ENCODE assay signal across 12 cellular contexts in genomic region chr6:15090145-15090579, GRCh38.
DNase-seq lines count a peak whose midpoint lies in the region; ATAC-seq and TF ChIP-seq lines count a peak whose summit lies in the region.
"Had no signal": no experiment of that assay in that cellular context is flagged by ENCODE, and none has a peak within 500 bp of the region (broad histone marks: within the 10 kb centered on the region; RNA-seq: fewer than 3 reads in every experiment).

No MANE protein-coding gene starts in this region.

- H3K27ac ChIP-seq in HEK293 (ENCODE audit: extremely low read depth, low read depth, low read length) (no peak overlapping the region), A673 (ENCODE audit: low read depth, low read length, poor library complexity, severe bottlenecking) (no peak overlapping the region)

- no peak for TF ChIP-seq CTCF in HEK293 (tag by site-specific recombination; IDR thresholded peaks at IDR 0.05)
- TF ChIP-seq CTCF in A673 (conservative IDR thresholded peaks at IDR 0.05; ENCODE audit: low read depth, low read length): no peak

- ATAC-seq in esophagus mucosa: peak; percentile 75

- H3K27me3 Mint-ChIP-seq in activated T-cell treated with anti-CD3 and anti-CD28 coated beads, Interleukin-2, amount 50 U/mL, for 24 hours: no peaks in the 10 kb centered on the region

- no peaks in the 10 kb centered on the region for H3K4me1 Mint-ChIP-seq in activated T-cell treated with anti-CD3 and anti-CD28 coated beads, Interleukin-2, amount 50 U/mL, for 24 hours (ENCODE audit: low read depth)

- BruUV-seq in A673 (replicated peaks; lab: Mats Ljungman, UMichigan): no TSS peak

- intact Hi-C loops in A673 (cut with micrococcal nuclease; ENCODE audit: unreplicated experiment): no loop called here

- H3K4me3 ChIP-seq in HEK293 (ENCODE audit: low read depth, low read length): no peak overlapping the region
- H3K4me3 ChIP-seq in A673 (ENCODE audit: low read depth, low read length, poor library complexity, severe bottlenecking): no peak overlapping the region

- H3K36me3 Mint-ChIP-seq in activated T-cell treated with anti-CD3 and anti-CD28 coated beads, Interleukin-2, amount 50 U/mL, for 24 hours (ENCODE audit: low read depth): no peaks in the 10 kb centered on the region

- DNase-seq in NCI-H510A (lab: John Stamatoyannopoulos, UW): peak; percentile 58
- peak; percentile 15 for DNase-seq in retina
- no peak for DNase-seq in activated CD4-positive, alpha-beta T cell treated with anti-CD3 and anti-CD28 coated beads, Interleukin-2, amount 50 U/mL, for 48 hours
- DNase-seq in A673 (ENCODE audit: low spot score): no peak
- no peak for DNase-seq in activated T-cell treated with anti-CD3 and anti-CD28 coated beads, Interleukin-2, amount 50 U/mL, for 24 hours
- DNase-seq: amygdala; effector memory CD4-positive, alpha-beta T cell; GOT3; IMR-90; NCI-H2029 had no signal

- H3K9me3 ChIP-seq in HEK293 (ENCODE audit: control insufficient read depth, insufficient read depth, low read depth, low read length) (no peaks in the 10 kb centered on the region), A673 (ENCODE audit: low read depth, low read length, poor library complexity, severe bottlenecking) (no peaks in the 10 kb centered on the region)

- H3K4me3 Mint-ChIP-seq in activated T-cell treated with anti-CD3 and anti-CD28 coated beads, Interleukin-2, amount 50 U/mL, for 24 hours: no peak overlapping the region

- H3K27ac Mint-ChIP-seq in activated T-cell treated with anti-CD3 and anti-CD28 coated beads, Interleukin-2, amount 50 U/mL, for 24 hours: no peak overlapping the region

- H3K27me3 ChIP-seq in A673 (replicated peaks; ENCODE audit: insufficient read depth, low read depth, low read length, poor library complexity): no peaks in the 10 kb centered on the region

- CTCF ChIA-PET in HEK293 (lab: Yijun Ruan, JAX): interaction anchor here (0.6 kb wide), 1 partner anchor 11 kb away, joined by 3 read pairs; no protein-coding TSS in a partner anchor
- CTCF ChIA-PET in A673 (lab: Charles Lee): no interaction called here

- H3K4me1 ChIP-seq in HEK293 (ENCODE audit: control insufficient read depth, insufficient read depth, low read length): peaks cover 4% of the 10 kb centered on the region; the same call in 1 of the 2 replicates
- peaks cover 10% of the 10 kb centered on the region for H3K4me1 ChIP-seq in A673 (ENCODE audit: insufficient read depth, low read length, poor library complexity, severe bottlenecking)

- no peaks in the 10 kb centered on the region for H3K9me3 Mint-ChIP-seq in activated T-cell treated with anti-CD3 and anti-CD28 coated beads, Interleukin-2, amount 50 U/mL, for 24 hours

- POLR2A ChIA-PET in HEK293 (lab: Yijun Ruan, JAX) (no interaction called here), A673 (lab: Charles Lee; ENCODE audit: low non-redundant PET) (interaction anchor here (0.6 kb wide), 2 partner anchors 29 to 33 kb away, joined by 4 to 9 read pairs; no protein-coding TSS in a partner anchor)

- no peaks in the 10 kb centered on the region for H3K36me3 ChIP-seq in HEK293 (ENCODE audit: control insufficient read depth in 2 of 2, insufficient read depth in 1 of 2, low read length in 2 of 2)
- no peaks in the 10 kb centered on the region for H3K36me3 ChIP-seq in A673 (ENCODE audit: insufficient read depth, low read length, poor library complexity, severe bottlenecking)

TF ChIP-seq in HEK293, 187 proteins besides CTCF, POLR2A, EP300 and RAD21:
- TF ChIP-seq ZSCAN23 (tag by site-specific recombination; IDR thresholded peaks at IDR 0.05) (no peak), ZNF138 (tag by site-specific recombination; IDR thresholded peaks at IDR 0.05; ENCODE audit: borderline replicate concordance) (no peak), WT1 (tag by site-specific recombination; IDR thresholded peaks at IDR 0.05) (peak; percentile 93), ZNF335 (tag by site-specific recombination; conservative IDR thresholded peaks at IDR 0.05) (peak; percentile 42)
- TF ChIP-seq, protein P1, sequence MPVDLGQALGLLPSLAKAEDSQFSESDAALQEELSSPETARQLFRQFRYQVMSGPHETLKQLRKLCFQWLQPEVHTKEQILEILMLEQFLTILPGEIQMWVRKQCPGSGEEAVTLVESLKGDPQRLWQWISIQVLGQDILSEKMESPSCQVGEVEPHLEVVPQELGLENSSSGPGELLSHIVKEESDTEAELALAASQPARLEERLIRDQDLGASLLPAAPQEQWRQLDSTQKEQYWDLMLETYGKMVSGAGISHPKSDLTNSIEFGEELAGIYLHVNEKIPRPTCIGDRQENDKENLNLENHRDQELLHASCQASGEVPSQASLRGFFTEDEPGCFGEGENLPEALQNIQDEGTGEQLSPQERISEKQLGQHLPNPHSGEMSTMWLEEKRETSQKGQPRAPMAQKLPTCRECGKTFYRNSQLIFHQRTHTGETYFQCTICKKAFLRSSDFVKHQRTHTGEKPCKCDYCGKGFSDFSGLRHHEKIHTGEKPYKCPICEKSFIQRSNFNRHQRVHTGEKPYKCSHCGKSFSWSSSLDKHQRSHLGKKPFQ (tag by site-specific recombination; IDR thresholded peaks at IDR 0.05): 0 out of 2 replicates have a peak, but pooled peaks have one; percentile 21

Comparison
In these comparisons a context has a peak if more than half of its experiments do, and no peak if none do; other contexts are left out.
1. DNase-seq: peak in NCI-H510A (single experiment) and retina (single experiment); none in activated CD4-positive, alpha-beta T cell treated with anti-CD3 and anti-CD28 coated beads, Interleukin-2, amount 50 U/mL, for 48 hours (0 of 2), A673 (single experiment) and activated T-cell treated with anti-CD3 and anti-CD28 coated beads, Interleukin-2, amount 50 U/mL, for 24 hours (single experiment).